ENCODE assay signal across 17 cellular contexts in the genomic region with DNA sequence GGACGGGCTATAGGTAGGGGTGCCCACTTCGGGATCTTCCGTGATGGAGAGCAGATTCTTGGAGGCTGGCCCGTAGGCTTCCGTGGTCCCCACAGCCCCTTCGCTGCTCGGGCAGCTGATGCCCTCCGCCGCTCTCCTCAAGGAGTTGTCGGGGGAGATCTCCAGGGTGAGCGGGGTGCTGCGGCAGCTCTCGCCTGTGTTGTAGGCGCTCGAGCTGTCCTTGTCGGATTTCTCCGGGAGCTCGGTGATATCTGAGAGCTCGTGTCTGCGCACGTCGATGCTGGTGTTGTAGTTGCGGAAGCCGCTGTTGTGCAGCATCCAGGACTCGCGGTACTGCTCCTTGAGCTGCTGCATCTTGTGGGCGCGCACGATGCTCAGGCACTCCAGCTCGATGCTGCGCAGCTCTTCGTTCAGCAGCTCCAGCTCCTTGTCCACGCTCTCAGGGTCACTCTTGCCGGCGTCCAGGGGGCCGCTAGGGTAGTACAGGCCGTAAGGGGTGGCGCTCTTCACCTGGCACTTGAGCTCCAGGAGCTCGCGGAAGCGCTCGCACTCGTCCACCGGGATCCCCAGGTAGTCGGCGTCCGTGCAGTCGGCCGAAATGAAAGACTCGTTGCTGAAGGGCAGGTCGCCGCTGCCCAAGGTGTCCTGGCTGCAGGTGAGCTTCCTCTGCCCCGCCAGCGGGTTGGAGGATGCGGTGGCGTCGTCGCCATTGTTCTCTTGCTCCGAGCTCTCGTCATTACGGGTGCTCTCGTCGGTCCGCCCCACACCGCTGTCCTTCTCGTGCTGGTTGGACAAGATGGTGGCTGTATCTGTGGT.
DNase-seq lines count a peak whose midpoint lies in the region; ATAC-seq and TF ChIP-seq lines count a peak whose summit lies in the region.
"Had no signal": no experiment of that assay in that cellular context is flagged by ENCODE, and none has a peak within 500 bp of the region (broad histone marks: within the 10 kb centered on the region; RNA-seq: fewer than 3 reads in every experiment).

No MANE protein-coding gene starts in this region.

- DNase-seq in activated gamma-delta T cell (lab: John Stamatoyannopoulos, UW) = peak; percentile 7
- no peak for DNase-seq in activated gamma-delta T cell treated with Interleukin-2 at 50 U/mL for 16 hours
- DNase-seq in chondrocyte (ENCODE audit: low spot score) = peak; percentile 93
- DNase-seq in nephron progenitor cell = no peak
- DNase-seq in upper lobe of right lung = no peak
- no peak for DNase-seq in NCI-H2196 (lab: John Stamatoyannopoulos, UW; ENCODE audit: unreplicated experiment)
- DNase-seq in activated T-cell treated with anti-CD3 and anti-CD28 coated beads, Interleukin-2, amount 50 U/mL, for 48 hours = no peak
- DNase-seq: AML-193; Caco-2; CD4-positive, alpha-beta T cell; GM23248; HCEC 1CT had no signal

- H3K27me3 ChIP-seq in upper lobe of right lung = no peaks in the 10 kb centered on the region

- intact Hi-C loops in upper lobe of right lung (cut with DNase I) = no loop called here

- peak; percentile 24 for ATAC-seq in upper lobe of right lung
- ATAC-seq in HG02973 (IDR thresholded peaks at IDR 0.05; ENCODE audit: unreplicated experiment) = no peak
- ATAC-seq: A549, HepG2 had no signal

- H3K27me3 Mint-ChIP-seq in chondrocyte (ENCODE audit: low read depth) (no peaks in the 10 kb centered on the region), nephron progenitor cell (ENCODE audit: low read depth, poor library complexity) (no peaks in the 10 kb centered on the region)

- no peaks in the 10 kb centered on the region for H3K9me3 ChIP-seq in upper lobe of right lung
- H3K9me3 ChIP-seq: A549, Caco-2 had no signal

- no peaks in the 10 kb centered on the region for H3K36me3 ChIP-seq in upper lobe of right lung

- TF ChIP-seq CTCF in chondrocyte (IDR thresholded peaks at IDR 0.05) = no peak
- no peak for TF ChIP-seq CTCF in nephron progenitor cell (IDR thresholded peaks at IDR 0.05)
- no peak for TF ChIP-seq CTCF in upper lobe of right lung (IDR thresholded peaks at IDR 0.05)

- no peak overlapping the region for H3K27ac ChIP-seq in upper lobe of right lung
- H3K27ac ChIP-seq: 22Rv1, A549, C4-2B, GM23248 had no signal

- H3K9me3 Mint-ChIP-seq in chondrocyte (ENCODE audit: low read depth) (peaks cover 5% of the 10 kb centered on the region), nephron progenitor cell (no peaks in the 10 kb centered on the region)
- H3K9me3 Mint-ChIP-seq: CD4-positive, alpha-beta T cell had no signal

- H3K4me3 ChIP-seq in upper lobe of right lung = no peak overlapping the region
- H3K4me3 ChIP-seq: A549, GM23248 had no signal

- no peak overlapping the region for H3K4me3 Mint-ChIP-seq in chondrocyte (ENCODE audit: unreplicated experiment)
- no peak overlapping the region for H3K4me3 Mint-ChIP-seq in nephron progenitor cell
- H3K4me3 Mint-ChIP-seq: CD4-positive, alpha-beta T cell had no signal

- H3K4me1 ChIP-seq in upper lobe of right lung = no peaks in the 10 kb centered on the region
- H3K4me1 ChIP-seq: A549, Caco-2 had no signal

- H3K4me1 Mint-ChIP-seq in chondrocyte (ENCODE audit: low read depth) = no peaks in the 10 kb centered on the region
- H3K4me1 Mint-ChIP-seq in nephron progenitor cell = peaks cover 30% of the 10 kb centered on the region

- H3K36me3 Mint-ChIP-seq in chondrocyte (ENCODE audit: low read depth) (peaks cover 47% of the 10 kb centered on the region), nephron progenitor cell (ENCODE audit: low read depth) (peaks cover 78% of the 10 kb centered on the region)

- no peak overlapping the region for H3K27ac Mint-ChIP-seq in chondrocyte (ENCODE audit: unreplicated experiment)
- H3K27ac Mint-ChIP-seq in nephron progenitor cell = peak overlapping the region; percentile 72
- H3K27ac Mint-ChIP-seq: CD4-positive, alpha-beta T cell had no signal

Comparison
In these comparisons a context has a peak if more than half of its experiments do, and no peak if none do; other contexts are left out.
1. DNase-seq: peak in activated gamma-delta T cell (single experiment) and chondrocyte (single experiment); none in activated gamma-delta T cell treated with Interleukin-2 at 50 U/mL for 16 hours (single experiment), nephron progenitor cell (single experiment), upper lobe of right lung (single experiment), NCI-H2196 (single experiment) and activated T-cell treated with anti-CD3 and anti-CD28 coated beads, Interleukin-2, amount 50 U/mL, for 48 hours (0 of 2).